ENCODE assay signal across 14 cellular contexts in the genomic region with DNA sequence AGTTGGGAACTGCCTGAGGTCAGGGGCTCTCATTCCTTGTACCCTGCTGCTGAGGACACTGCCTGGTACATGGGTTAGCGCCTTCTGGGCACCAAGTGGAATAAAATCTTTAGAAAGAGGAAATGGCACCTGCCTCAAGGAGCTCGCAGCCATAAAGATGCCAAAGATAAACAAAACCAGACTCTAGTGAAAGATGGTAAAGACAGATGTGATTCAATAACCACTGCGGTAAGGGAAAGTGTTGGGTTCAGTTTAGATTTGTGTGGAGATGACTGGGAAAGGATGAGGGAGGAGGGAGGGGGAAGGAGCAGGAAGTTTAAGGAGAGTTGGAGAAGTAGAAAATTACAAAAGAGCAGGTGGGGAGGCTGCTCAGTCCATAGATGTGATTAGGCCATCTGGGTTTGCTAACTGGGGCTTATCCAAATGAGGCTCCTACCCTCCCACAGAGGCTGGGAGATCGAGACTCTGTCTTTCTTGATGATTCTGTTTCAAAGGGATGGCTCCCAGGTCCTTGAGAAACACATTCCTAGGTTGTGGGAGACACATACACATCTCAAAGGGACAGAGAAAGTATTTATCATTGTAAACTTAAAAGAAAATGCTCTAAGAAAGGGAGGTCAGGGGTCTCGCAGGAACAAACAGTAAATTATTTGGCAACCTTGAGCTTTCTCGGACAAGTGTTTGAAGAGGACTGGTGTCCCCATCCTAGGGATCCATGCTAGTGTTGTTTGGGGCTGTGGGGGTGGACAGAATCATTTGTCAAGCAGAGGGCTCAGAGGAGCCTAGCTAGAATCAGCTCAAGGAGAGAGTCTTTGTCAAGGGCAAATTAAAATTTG.
A peak's percentile ranks its signal among the peaks of the same experiment; 100 is the strongest.
DNase-seq lines count a peak whose midpoint lies in the region; ATAC-seq and TF ChIP-seq lines count a peak whose summit lies in the region.
"Had no signal": no experiment of that assay in that cellular context is flagged by ENCODE, and none has a peak within 500 bp of the region (broad histone marks: within the 10 kb centered on the region; RNA-seq: fewer than 3 reads in every experiment).

No MANE protein-coding gene starts in this region.

- H4K8ac ChIP-seq in mesendoderm (ENCODE audit: low read depth, low read length): no peak overlapping the region

- WGBS in upper lobe of left lung, 2 donors: 60 to 81% methylated on average over 6 of the region's 6 CpGs
- WGBS in mesendoderm (ENCODE audit: extremely low coverage, insufficient coverage, low lambda C conversion rate): no CpG with 5 or more reads among the region's 6 CpGs

- H2BK15ac ChIP-seq in mesendoderm (replicated peaks; ENCODE audit: low read depth): no peak overlapping the region

- H3K9ac ChIP-seq in mesendoderm (ENCODE audit: low read length): no peak overlapping the region

- POLR2A ChIA-PET in activated CD4-positive, alpha-beta T cell treated with anti-CD3 and anti-CD28 coated beads, Interleukin-2, amount 10 ng/mL, durations not matched to agents 7 days and 5 days (lab: Charles Lee): no interaction called here

- no peak overlapping the region for H3K4me2 ChIP-seq in mesendoderm (ENCODE audit: low read length)

- no peak overlapping the region for H4K5ac ChIP-seq in mesendoderm (ENCODE audit: low read length)

- H3K79me2 ChIP-seq in mesendoderm (ENCODE audit: control insufficient read depth, insufficient read depth, low read length): no peaks in the 10 kb centered on the region

- H3K36me3 Mint-ChIP-seq in activated CD4-positive, alpha-beta T cell treated with anti-CD3 and anti-CD28 coated beads, Interleukin-2, amount 10 ng/mL, durations not matched to agents 7 days and 5 days (ENCODE audit: low read depth): peaks cover 48% of the 10 kb centered on the region
- peaks cover 75% of the 10 kb centered on the region for H3K36me3 Mint-ChIP-seq in activated T-helper 17 cell treated with anti-CD3 and anti-CD28 coated beads, Interleukin-2, amount 50 U/mL, for 72 hours (ENCODE audit: low read depth)
- peaks cover 65% of the 10 kb centered on the region for H3K36me3 Mint-ChIP-seq in stimulated activated effector memory CD8-positive, alpha-beta T cell treated with anti-CD3 and anti-CD28 coated beads, Interleukin-12 subunit alpha, Interleukin-12 subunit beta, amount 100 ng/mL, for 72 hours

- TF ChIP-seq EP300 in upper lobe of left lung (IDR thresholded peaks at IDR 0.05): no peak

- ATAC-seq in activated T-helper 17 cell treated with anti-CD3 and anti-CD28 coated beads, Interleukin-2, amount 50 U/mL, for 72 hours (replicated peaks): no peak
- ATAC-seq in stimulated activated effector memory CD8-positive, alpha-beta T cell treated with anti-CD3 and anti-CD28 coated beads, Interleukin-12 subunit alpha, Interleukin-12 subunit beta, amount 100 ng/mL, for 72 hours: no peak
- no peak for ATAC-seq in upper lobe of left lung (ENCODE audit: low FRiP score in 2 of 2)
- ATAC-seq: gastroesophageal sphincter, left lung had no signal

- no peak overlapping the region for H3K56ac ChIP-seq in mesendoderm (ENCODE audit: low read length)

- H3K27ac ChIP-seq in upper lobe of left lung (no peak overlapping the region), mesendoderm (ENCODE audit: low read depth, low read length) (no peak overlapping the region)
- H3K27ac ChIP-seq: gastroesophageal sphincter, left lung, prostate gland had no signal

- H3K9me3 Mint-ChIP-seq in activated CD4-positive, alpha-beta T cell treated with anti-CD3 and anti-CD28 coated beads, Interleukin-2, amount 10 ng/mL, durations not matched to agents 7 days and 5 days: no peaks in the 10 kb centered on the region
- H3K9me3 Mint-ChIP-seq in activated T-helper 17 cell treated with anti-CD3 and anti-CD28 coated beads, Interleukin-2, amount 50 U/mL, for 72 hours: no peaks in the 10 kb centered on the region
- H3K9me3 Mint-ChIP-seq in stimulated activated effector memory CD8-positive, alpha-beta T cell treated with anti-CD3 and anti-CD28 coated beads, Interleukin-12 subunit alpha, Interleukin-12 subunit beta, amount 100 ng/mL, for 72 hours: no peaks in the 10 kb centered on the region

- no peak overlapping the region for H3K4me3 Mint-ChIP-seq in activated CD4-positive, alpha-beta T cell treated with anti-CD3 and anti-CD28 coated beads, Interleukin-2, amount 10 ng/mL, durations not matched to agents 7 days and 5 days
- no peak overlapping the region for H3K4me3 Mint-ChIP-seq in activated T-helper 17 cell treated with anti-CD3 and anti-CD28 coated beads, Interleukin-2, amount 50 U/mL, for 72 hours
- H3K4me3 Mint-ChIP-seq in stimulated activated effector memory CD8-positive, alpha-beta T cell treated with anti-CD3 and anti-CD28 coated beads, Interleukin-12 subunit alpha, Interleukin-12 subunit beta, amount 100 ng/mL, for 72 hours: no peak overlapping the region

- no peaks in the 10 kb centered on the region for H3K27me3 Mint-ChIP-seq in activated CD4-positive, alpha-beta T cell treated with anti-CD3 and anti-CD28 coated beads, Interleukin-2, amount 10 ng/mL, durations not matched to agents 7 days and 5 days
- H3K27me3 Mint-ChIP-seq in activated T-helper 17 cell treated with anti-CD3 and anti-CD28 coated beads, Interleukin-2, amount 50 U/mL, for 72 hours: no peaks in the 10 kb centered on the region

- H2BK5ac ChIP-seq in mesendoderm (ENCODE audit: low read length): no peak overlapping the region

- no peaks in the 10 kb centered on the region for H3K9me3 ChIP-seq in upper lobe of left lung
- H3K9me3 ChIP-seq: gastroesophageal sphincter, left lung, prostate gland had no signal

- TF ChIP-seq POLR2A in upper lobe of left lung (IDR thresholded peaks at IDR 0.05): no peak

- no peaks in the 10 kb centered on the region for H3K79me1 ChIP-seq in mesendoderm (ENCODE audit: low read length)

- no peak overlapping the region for H2AK5ac ChIP-seq in mesendoderm (ENCODE audit: low read length)

- H3K27me3 ChIP-seq in upper lobe of left lung (no peaks in the 10 kb centered on the region), mesendoderm (ENCODE audit: insufficient read depth, low read length, poor library complexity) (no peaks in the 10 kb centered on the region)
- H3K27me3 ChIP-seq: gastroesophageal sphincter, left lung had no signal

- H3K23ac ChIP-seq in mesendoderm (ENCODE audit: low read length): no peak overlapping the region

- H2BK120ac ChIP-seq in mesendoderm (ENCODE audit: low read depth, low read length): no peak overlapping the region

- no peak for DNase-seq in activated CD4-positive, alpha-beta T cell treated with anti-CD3 and anti-CD28 coated beads, Interleukin-2, amount 10 ng/mL, durations not matched to agents 7 days and 5 days
- no peak for DNase-seq in activated CD4-positive, alpha-beta T cell treated with anti-CD3 and anti-CD28 coated beads for 4 hours
- peak; percentile 91 for DNase-seq in Jurkat, Clone E6-1 (ENCODE audit: low read depth, low spot score)
- DNase-seq in stimulated activated effector memory CD8-positive, alpha-beta T cell treated with anti-CD3 and anti-CD28 coated beads, Interleukin-12 subunit alpha, Interleukin-12 subunit beta, amount 100 ng/mL, for 72 hours (ENCODE audit: low spot score in 2 of 2): no peak
- DNase-seq in inferior parietal cortex (ENCODE audit: extremely low spot score) (no peak), upper lobe of left lung (no peak), mesendoderm (no peak)
- DNase-seq: ACHN, amniotic stem cell, left lung, NCI-H748 treated with DMSO at 0.1 percent for 48 hours had no signal

- peaks cover 33% of the 10 kb centered on the region for H3K4me1 Mint-ChIP-seq in activated CD4-positive, alpha-beta T cell treated with anti-CD3 and anti-CD28 coated beads, Interleukin-2, amount 10 ng/mL, durations not matched to agents 7 days and 5 days
- H3K4me1 Mint-ChIP-seq in activated T-helper 17 cell treated with anti-CD3 and anti-CD28 coated beads, Interleukin-2, amount 50 U/mL, for 72 hours: peaks cover 5% of the 10 kb centered on the region
- H3K4me1 Mint-ChIP-seq in stimulated activated effector memory CD8-positive, alpha-beta T cell treated with anti-CD3 and anti-CD28 coated beads, Interleukin-12 subunit alpha, Interleukin-12 subunit beta, amount 100 ng/mL, for 72 hours: peaks cover 6% of the 10 kb centered on the region

- no peak for TF ChIP-seq CTCF in upper lobe of left lung (IDR thresholded peaks at IDR 0.05)

- no peak overlapping the region for H3K18ac ChIP-seq in mesendoderm (ENCODE audit: low read length)

- CTCF ChIA-PET in activated CD4-positive, alpha-beta T cell treated with anti-CD3 and anti-CD28 coated beads, Interleukin-2, amount 10 ng/mL, durations not matched to agents 7 days and 5 days (lab: Charles Lee): interaction anchor here (0.6 to 1.7 kb wide), 6 partner anchors 9 to 69 kb away, joined by 3 to 5 read pairs (median 3); no protein-coding TSS in a partner anchor

- H3K27ac Mint-ChIP-seq in activated CD4-positive, alpha-beta T cell treated with anti-CD3 and anti-CD28 coated beads, Interleukin-2, amount 10 ng/mL, durations not matched to agents 7 days and 5 days: peak overlapping the region; percentile 31
- peak overlapping the region; percentile 2 for H3K27ac Mint-ChIP-seq in activated T-helper 17 cell treated with anti-CD3 and anti-CD28 coated beads, Interleukin-2, amount 50 U/mL, for 72 hours
- H3K27ac Mint-ChIP-seq in stimulated activated effector memory CD8-positive, alpha-beta T cell treated with anti-CD3 and anti-CD28 coated beads, Interleukin-12 subunit alpha, Interleukin-12 subunit beta, amount 100 ng/mL, for 72 hours: peak overlapping the region; percentile 2

- no peak overlapping the region for H3K4ac ChIP-seq in mesendoderm (ENCODE audit: low read depth, low read length)

- H3K36me3 ChIP-seq in upper lobe of left lung: peaks cover 0 to 55% (median 18%) of the 10 kb centered on the region in 4 donors
- H3K36me3 ChIP-seq in mesendoderm (ENCODE audit: control insufficient read depth, insufficient read depth, low read length): no peaks in the 10 kb centered on the region
- H3K36me3 ChIP-seq: prostate gland had no signal

- H3K4me1 ChIP-seq in upper lobe of left lung (no peaks in the 10 kb centered on the region), mesendoderm (ENCODE audit: control insufficient read depth, low read depth, low read length) (peaks cover 6% of the 10 kb centered on the region)
- H3K4me1 ChIP-seq: gastroesophageal sphincter, left lung, prostate gland had no signal

- H3K4me3 ChIP-seq in Jurkat, Clone E6-1 (ENCODE audit: low read length): peak overlapping the region; percentile 13; the same call in 1 of the 2 replicates
- H3K4me3 ChIP-seq in upper lobe of left lung (no peak overlapping the region), mesendoderm (ENCODE audit: low read length) (no peak overlapping the region)
- H3K4me3 ChIP-seq: gastroesophageal sphincter, left lung, prostate gland had no signal
